18 cellular contexts compared by ENCODE assay signal in the genomic region with DNA sequence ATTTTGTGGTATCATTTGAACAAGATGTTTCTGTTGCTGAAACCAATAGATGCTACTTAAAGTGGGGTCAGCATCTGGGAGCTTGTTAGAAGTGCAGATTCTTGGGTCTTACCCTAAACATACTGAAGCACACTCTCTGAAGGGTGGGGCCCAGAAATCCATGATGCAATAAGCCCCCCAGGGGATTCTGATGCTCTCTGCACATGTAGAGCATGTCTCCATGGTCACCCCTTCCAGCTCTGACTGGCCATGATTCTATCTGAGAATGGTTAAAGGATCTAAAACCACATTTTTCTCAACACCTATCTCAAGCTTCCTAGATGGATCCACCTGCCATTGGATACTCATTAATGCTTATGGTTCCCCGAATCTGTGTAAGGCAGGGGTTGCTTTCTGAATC.
"Had no signal": no experiment of that assay in that cellular context is flagged by ENCODE, and none has a peak within 500 bp of the region (broad histone marks: within the 10 kb centered on the region; RNA-seq: fewer than 3 reads in every experiment).

No MANE protein-coding gene starts in this region.

- H3K27ac ChIP-seq: adrenal gland, neural progenitor cell, ovary, tibial nerve had no signal

- DNase-seq: activated CD4-positive, alpha-beta T cell treated with anti-CD3 and anti-CD28 coated beads, Interleukin-2, amount 50 U/mL, for 4 hours; activated gamma-delta T cell; adrenal gland; effector CD8-positive, alpha-beta T cell; esophagus squamous epithelium; heart left ventricle; left ventricle myocardium superior; mesenchymal stem cell; mucosa of descending colon; naive B cell; ovary; stimulated activated naive B cell treated with anti-CD40 and anti-IgM and Interleukin-4, amounts not matched to agents 10 μg/mL and 1 μg/mL and 100 μg/mL, for 72 hours; T-helper 17 cell; uterus; WERI-Rb-1 had no signal

- H3K36me3 Mint-ChIP-seq: activated naive CD4-positive, alpha-beta T cell treated with anti-CD3 and anti-CD28 coated beads, Interleukin-2, amount 50 U/mL, for 24 hours; naive B cell; neural progenitor cell had no signal

- H2AFZ ChIP-seq: neural progenitor cell had no signal

- H3K4me2 ChIP-seq: neural progenitor cell had no signal

- H3K4me3 Mint-ChIP-seq: activated naive CD4-positive, alpha-beta T cell treated with anti-CD3 and anti-CD28 coated beads, Interleukin-2, amount 50 U/mL, for 24 hours; naive B cell; neural progenitor cell; stimulated activated naive B cell treated with anti-CD40 and anti-IgM and Interleukin-4, amounts not matched to agents 10 μg/mL and 1 μg/mL and 100 μg/mL, for 72 hours; T-helper 17 cell had no signal

- H3K4me3 ChIP-seq: adrenal gland, esophagus squamous epithelium, heart left ventricle, mucosa of descending colon, neural progenitor cell, ovary, tibial nerve, uterus had no signal

- H3K27ac Mint-ChIP-seq: activated naive CD4-positive, alpha-beta T cell treated with anti-CD3 and anti-CD28 coated beads, Interleukin-2, amount 50 U/mL, for 24 hours; neural progenitor cell had no signal

- ATAC-seq: heart left ventricle; left ventricle myocardium superior; mucosa of descending colon; stimulated activated naive B cell treated with anti-CD40 and anti-IgM and Interleukin-4, amounts not matched to agents 10 μg/mL and 1 μg/mL and 100 μg/mL, for 72 hours; T-helper 17 cell had no signal

- H3K27me3 ChIP-seq: adrenal gland, esophagus squamous epithelium, heart left ventricle, neural progenitor cell, ovary, tibial nerve, uterus had no signal

- H3K36me3 ChIP-seq: neural progenitor cell, ovary, uterus, WERI-Rb-1 had no signal

- H3K9me3 ChIP-seq: adrenal gland, esophagus squamous epithelium, heart left ventricle, mucosa of descending colon, ovary, tibial nerve, uterus had no signal

- H3K9ac ChIP-seq: neural progenitor cell had no signal

- H3K27me3 Mint-ChIP-seq: activated naive CD4-positive, alpha-beta T cell treated with anti-CD3 and anti-CD28 coated beads, Interleukin-2, amount 50 U/mL, for 24 hours; naive B cell; stimulated activated naive B cell treated with anti-CD40 and anti-IgM and Interleukin-4, amounts not matched to agents 10 μg/mL and 1 μg/mL and 100 μg/mL, for 72 hours had no signal

- H3K4me1 Mint-ChIP-seq: activated naive CD4-positive, alpha-beta T cell treated with anti-CD3 and anti-CD28 coated beads, Interleukin-2, amount 50 U/mL, for 24 hours had no signal

- H3K9me3 Mint-ChIP-seq: activated naive CD4-positive, alpha-beta T cell treated with anti-CD3 and anti-CD28 coated beads, Interleukin-2, amount 50 U/mL, for 24 hours; naive B cell; neural progenitor cell; stimulated activated naive B cell treated with anti-CD40 and anti-IgM and Interleukin-4, amounts not matched to agents 10 μg/mL and 1 μg/mL and 100 μg/mL, for 72 hours had no signal
